In the genomic region with DNA sequence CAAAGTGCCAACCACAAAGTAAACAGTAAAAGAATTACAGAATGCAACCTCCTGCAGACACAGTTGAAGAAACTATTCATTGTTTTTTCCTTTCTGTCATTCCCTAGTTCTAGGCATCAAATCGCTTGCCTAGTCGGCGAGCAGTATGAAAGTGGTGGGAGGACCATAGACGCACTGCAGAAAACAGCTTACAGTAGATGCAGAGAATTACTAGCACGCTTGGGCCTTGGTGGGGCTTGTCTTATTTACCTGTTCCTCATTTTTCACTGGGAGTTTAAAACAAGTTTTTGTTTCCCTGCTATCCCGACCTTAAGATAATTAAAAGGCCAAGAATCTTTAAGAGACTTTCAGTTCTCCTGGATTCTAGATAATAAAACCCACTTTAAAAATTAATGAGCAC, we compare ENCODE assay signal across 8 cellular contexts. TPM values are rescaled to one million over a fixed set of nuclear protein-coding genes. Genes with fewer than 3 reads are reported as not detected.
DNase-seq lines count a peak whose midpoint lies in the region; ATAC-seq and TF ChIP-seq lines count a peak whose summit lies in the region.

No MANE protein-coding gene starts in this region.

- ATAC-seq in activated CD8-positive, alpha-beta memory T cell treated with anti-CD3 and anti-CD28 coated beads, Interleukin-2, amount 10 ng/mL, durations not matched to agents 7 days and 5 days, result no peak
- no peak for ATAC-seq in gastroesophageal sphincter
- no peak for ATAC-seq in stimulated activated naive B cell treated with anti-CD40 and anti-IgM and Interleukin-4, amounts not matched to agents 10 μg/mL and 1 μg/mL and 100 μg/mL, for 72 hours (replicated peaks)
- ATAC-seq in GM21825 (IDR thresholded peaks at IDR 0.05; ENCODE audit: unreplicated experiment), result no peak
- ATAC-seq in GM21515 (IDR thresholded peaks at IDR 0.05; ENCODE audit: unreplicated experiment), result no peak

- H3K9me3 ChIP-seq in SK-N-MC (ENCODE audit: low read depth, low read length) (no peaks in the 10 kb centered on the region), gastroesophageal sphincter (no peaks in the 10 kb centered on the region)

- H3K9ac ChIP-seq in SK-N-MC (ENCODE audit: insufficient read length), result peak overlapping the region; percentile 49

- WGBS in gastroesophageal sphincter (ENCODE audit: low coverage in 1 of 2), 2 donors, result 56 to 66% methylated on average over 5 to 6 of the region's 6 CpGs

- no peaks in the 10 kb centered on the region for H3K27me3 ChIP-seq in gastroesophageal sphincter

- no peak for TF ChIP-seq CTCF in gastroesophageal sphincter (IDR thresholded peaks at IDR 0.05)

- peak overlapping the region; percentile 99 for H3K27ac Mint-ChIP-seq in activated CD8-positive, alpha-beta memory T cell treated with anti-CD3 and anti-CD28 coated beads, Interleukin-2, amount 10 ng/mL, durations not matched to agents 7 days and 5 days
- no peak overlapping the region for H3K27ac Mint-ChIP-seq in stimulated activated naive B cell treated with anti-CD40 and anti-IgM and Interleukin-4, amounts not matched to agents 10 μg/mL and 1 μg/mL and 100 μg/mL, for 72 hours

- peaks cover 45% of the 10 kb centered on the region for H3K4me1 Mint-ChIP-seq in activated CD8-positive, alpha-beta memory T cell treated with anti-CD3 and anti-CD28 coated beads, Interleukin-2, amount 10 ng/mL, durations not matched to agents 7 days and 5 days
- peaks cover 14 to 30% of the 10 kb centered on the region in 2 donors for H3K4me1 Mint-ChIP-seq in stimulated activated naive B cell treated with anti-CD40 and anti-IgM and Interleukin-4, amounts not matched to agents 10 μg/mL and 1 μg/mL and 100 μg/mL, for 72 hours

- H3K36me3 ChIP-seq in SK-N-MC (ENCODE audit: insufficient read depth, low read length) (peaks cover 12% of the 10 kb centered on the region), gastroesophageal sphincter (no peaks in the 10 kb centered on the region)

- H3K4me3 ChIP-seq in SK-N-MC (peak overlapping the region; percentile 95), gastroesophageal sphincter (peak overlapping the region; percentile 60 to 71)

- TF ChIP-seq POLR2A in gastroesophageal sphincter (IDR thresholded peaks at IDR 0.05), result no peak

- peaks cover 2% of the 10 kb centered on the region for H3K27me3 Mint-ChIP-seq in activated CD8-positive, alpha-beta memory T cell treated with anti-CD3 and anti-CD28 coated beads, Interleukin-2, amount 10 ng/mL, durations not matched to agents 7 days and 5 days
- H3K27me3 Mint-ChIP-seq in stimulated activated naive B cell treated with anti-CD40 and anti-IgM and Interleukin-4, amounts not matched to agents 10 μg/mL and 1 μg/mL and 100 μg/mL, for 72 hours, result peaks cover 20 to 27% of the 10 kb centered on the region in 2 donors

- H3K36me3 Mint-ChIP-seq in activated CD8-positive, alpha-beta memory T cell treated with anti-CD3 and anti-CD28 coated beads, Interleukin-2, amount 10 ng/mL, durations not matched to agents 7 days and 5 days, result peaks cover 10% of the 10 kb centered on the region
- H3K36me3 Mint-ChIP-seq in stimulated activated naive B cell treated with anti-CD40 and anti-IgM and Interleukin-4, amounts not matched to agents 10 μg/mL and 1 μg/mL and 100 μg/mL, for 72 hours, result peaks cover 3 to 9% of the 10 kb centered on the region in 2 donors

- TF ChIP-seq EP300 in gastroesophageal sphincter (IDR thresholded peaks at IDR 0.05), result no peak

- peak overlapping the region; percentile 98 for H3K4me3 Mint-ChIP-seq in activated CD8-positive, alpha-beta memory T cell treated with anti-CD3 and anti-CD28 coated beads, Interleukin-2, amount 10 ng/mL, durations not matched to agents 7 days and 5 days
- peak overlapping the region; percentile 2 to 97 for H3K4me3 Mint-ChIP-seq in stimulated activated naive B cell treated with anti-CD40 and anti-IgM and Interleukin-4, amounts not matched to agents 10 μg/mL and 1 μg/mL and 100 μg/mL, for 72 hours

- CTCF ChIA-PET in activated CD8-positive, alpha-beta memory T cell treated with anti-CD3 and anti-CD28 coated beads, Interleukin-2, amount 10 ng/mL, durations not matched to agents 7 days and 5 days (lab: Charles Lee), result interaction anchor here (2.0 to 2.5 kb wide), 2 partner anchors 10 to 13 kb away, joined by 8 to 16 read pairs; no protein-coding TSS in a partner anchor

- H3K27ac ChIP-seq in SK-N-MC (no peak overlapping the region), gastroesophageal sphincter (peak overlapping the region in 1 of 4 donors; percentile 87)

- H3K9me3 Mint-ChIP-seq in activated CD8-positive, alpha-beta memory T cell treated with anti-CD3 and anti-CD28 coated beads, Interleukin-2, amount 10 ng/mL, durations not matched to agents 7 days and 5 days (ENCODE audit: low read depth), result no peaks in the 10 kb centered on the region
- H3K9me3 Mint-ChIP-seq in stimulated activated naive B cell treated with anti-CD40 and anti-IgM and Interleukin-4, amounts not matched to agents 10 μg/mL and 1 μg/mL and 100 μg/mL, for 72 hours, result no peaks in the 10 kb centered on the region

- no peak for DNase-seq in activated CD8-positive, alpha-beta memory T cell treated with anti-CD3 and anti-CD28 coated beads, Interleukin-2, amount 10 ng/mL, durations not matched to agents 7 days and 5 days
- DNase-seq in activated CD8-positive, alpha-beta memory T cell treated with anti-CD3 and anti-CD28 coated beads, Interleukin-2, amount 50 U/mL, for 48 hours, result no peak
- DNase-seq in SK-N-MC (ENCODE audit: low read depth, low spot score), result no peak
- DNase-seq in stimulated activated naive B cell treated with anti-CD40 and anti-IgM and Interleukin-4, amounts not matched to agents 10 μg/mL and 1 μg/mL and 100 μg/mL, for 72 hours, result no peak
- no peak for DNase-seq in stimulated activated CD4-positive, alpha-beta T cell treated with anti-CD3 and anti-CD28 coated beads, Interleukin-1b, Interleukin-23, amount 100 ng/mL, for 48 hours

- peaks cover 6 to 44% (median 16%) of the 10 kb centered on the region in 3 donors for H3K4me1 ChIP-seq in gastroesophageal sphincter

RNA-seq across cellular contexts. Expression of gene ARL14EP, which starts 0.7 kb away (rescaled TPM):
- 10 to 100 TPM; 28.3 to 36.1 TPM for total RNA-seq in activated CD8-positive, alpha-beta memory T cell treated with anti-CD3 and anti-CD28 coated beads, Interleukin-2, amount 10 ng/mL, durations not matched to agents 7 days and 5 days
- 10 to 100 TPM; 20.7 to 38.8 (median 33.0) TPM for total RNA-seq in gastroesophageal sphincter
